8 cellular contexts compared by ENCODE assay signal in the genomic region with DNA sequence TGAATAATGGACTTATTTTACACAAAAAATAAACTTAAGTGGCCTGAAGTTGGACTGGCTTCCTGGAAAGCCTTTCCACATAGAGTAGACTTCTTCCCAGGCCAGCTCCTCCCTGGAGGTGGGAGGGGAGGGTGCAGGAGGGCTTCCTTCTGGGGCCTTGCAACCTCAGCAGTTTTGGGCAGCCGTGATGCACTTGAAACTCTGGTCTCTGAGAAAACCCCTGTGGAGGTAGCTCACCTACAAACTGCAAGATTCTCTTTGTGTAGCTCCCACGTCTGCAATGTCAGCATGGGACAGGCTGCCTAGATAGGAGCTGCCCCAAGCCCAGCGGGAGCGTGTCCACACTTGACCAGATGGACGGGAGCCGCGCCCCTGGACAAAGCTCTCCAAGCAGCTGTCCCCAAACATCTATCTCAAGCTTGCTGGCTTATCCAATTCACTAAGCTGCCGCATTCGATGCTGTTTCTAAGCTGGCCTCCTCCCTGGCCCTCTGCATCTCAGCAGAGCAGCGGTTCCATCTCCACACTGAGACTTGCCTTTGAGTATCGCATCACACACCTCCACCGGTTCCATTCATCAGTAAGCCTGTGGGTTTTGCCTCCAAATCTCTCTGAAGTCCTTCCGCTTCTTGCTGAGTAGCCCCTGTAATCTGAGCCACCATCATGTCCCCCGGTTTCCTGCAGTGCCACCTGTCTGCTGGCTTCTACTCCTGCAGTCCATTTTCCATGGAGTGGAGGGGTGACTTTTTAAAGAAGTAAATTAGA. TPM values are rescaled to one million over a fixed set of nuclear protein-coding genes. Genes with fewer than 3 reads are reported as not detected.
DNase-seq lines count a peak whose midpoint lies in the region; ATAC-seq and TF ChIP-seq lines count a peak whose summit lies in the region.

No MANE protein-coding gene starts in this region.

- no peaks in the 10 kb centered on the region for H3K36me3 ChIP-seq in left ventricle myocardium inferior
- no peaks in the 10 kb centered on the region for H3K36me3 ChIP-seq in gastrocnemius medialis

- peak; percentile 23 for DNase-seq in NCI-H748 (lab: John Stamatoyannopoulos, UW; ENCODE audit: unreplicated experiment)
- DNase-seq in NCI-H748 treated with DMSO at 0.1 percent for 48 hours (lab: John Stamatoyannopoulos, UW): no peak
- peak; percentile 76 for DNase-seq in NCI-H1694 (lab: John Stamatoyannopoulos, UW)
- DNase-seq in activated T-cell treated with anti-CD3 and anti-CD28 coated beads, Interleukin-2, amount 50 U/mL, for 48 hours: peak; percentile 36 to 51
- DNase-seq in left ventricle myocardium inferior: peak; percentile 47
- peak in 1 of 2 donors; percentile 66 for DNase-seq in gastrocnemius medialis

- H3K9me3 ChIP-seq in left ventricle myocardium inferior (replicated peaks) (no peaks in the 10 kb centered on the region), gastrocnemius medialis (no peaks in the 10 kb centered on the region)

- H3K27me3 ChIP-seq in left ventricle myocardium inferior (ENCODE audit: low read depth): no peaks in the 10 kb centered on the region
- H3K27me3 ChIP-seq in gastrocnemius medialis: no peaks in the 10 kb centered on the region

- H3K27ac ChIP-seq in left ventricle myocardium inferior (replicated peaks) (peak overlapping the region; percentile 93), gastrocnemius medialis (peak overlapping the region; percentile 92 to 95 (median 94))

- in situ Hi-C loops in gastrocnemius medialis (cut with MboI; ENCODE audit: low sequenced_read_pairs in 4 of 4): loop anchor here in 3 of 4 donors (5.0 to 10.0 kb wide), 2 partner anchors 50 to 53 kb away; no protein-coding TSS in a partner anchor

- intact Hi-C loops in left ventricle myocardium inferior (cut with micrococcal nuclease): loop anchor here (10.0 kb wide), 1 partner anchor 50 kb away; no protein-coding TSS in a partner anchor
- intact Hi-C loops in gastrocnemius medialis (cut with DNase I; ENCODE audit: low total_unique reads): loop anchor here (5.0 to 10.0 kb wide), 2 partner anchors 148 to 280 kb away; partner anchors contain the start of gene E2F6

- H3K4me3 ChIP-seq in left ventricle myocardium inferior (peak overlapping the region; percentile 39), gastrocnemius medialis (peak overlapping the region; percentile 41 to 48 (median 46))

- no peak for TF ChIP-seq POLR2A in gastrocnemius medialis (IDR thresholded peaks at IDR 0.05)

- ATAC-seq in gastrocnemius medialis: peak in 1 of 2 donors; percentile 29
- ATAC-seq in HG03520 (IDR thresholded peaks at IDR 0.05; ENCODE audit: unreplicated experiment): no peak
- no peak for ATAC-seq in HG02970 (IDR thresholded peaks at IDR 0.05; ENCODE audit: low FRiP score, unreplicated experiment)

- peaks cover 65% of the 10 kb centered on the region for H3K4me1 ChIP-seq in left ventricle myocardium inferior
- peaks cover 34 to 56% of the 10 kb centered on the region in 2 donors for H3K4me1 ChIP-seq in gastrocnemius medialis

- peak; percentile 38 for TF ChIP-seq CTCF in left ventricle myocardium inferior (IDR thresholded peaks at IDR 0.05; ENCODE audit: borderline replicate concordance)
- peak in 4 of 5 experiments; percentile 56 to 69 (median 61) for TF ChIP-seq CTCF in gastrocnemius medialis (IDR thresholded peaks at IDR 0.05 in 4 of 5, conservative IDR thresholded peaks at IDR 0.05 in 1 of 5)

RNA-seq across cellular contexts. Expression of gene LPIN1, which starts 1.6 kb away (rescaled TPM):
- total RNA-seq in left ventricle myocardium inferior (43.0 TPM), gastrocnemius medialis (100 to 1,000 TPM; 292 to 606 (median 472) TPM)
